17 cellular contexts compared by ENCODE assay signal in the genomic region with DNA sequence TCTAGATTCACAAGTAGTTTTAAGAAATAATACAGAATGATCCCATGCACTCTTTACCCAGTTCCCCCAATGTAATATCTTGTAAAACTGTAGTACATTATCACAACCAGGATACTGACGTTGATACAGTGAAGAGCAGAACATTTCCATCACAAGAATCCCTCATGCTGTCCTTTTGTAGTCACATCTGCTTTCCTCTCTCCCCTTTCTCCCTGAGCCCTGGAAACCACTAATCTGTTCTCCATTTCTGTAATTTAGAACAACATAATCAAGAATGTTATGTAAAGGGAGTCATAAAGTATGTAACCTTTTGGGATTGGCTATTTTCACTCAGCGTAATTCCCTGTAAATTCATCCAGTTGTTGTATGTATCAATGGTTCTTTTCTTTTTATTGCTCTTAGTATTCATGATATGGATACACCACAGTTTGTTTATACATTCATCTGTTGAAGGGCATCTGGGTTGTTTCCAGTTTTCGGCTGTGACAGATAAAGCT.
DNase-seq lines count a peak whose midpoint lies in the region; FAIRE-seq and TF ChIP-seq lines count a peak whose summit lies in the region.
"Had no signal": no experiment of that assay in that cellular context is flagged by ENCODE, and none has a peak within 500 bp of the region (broad histone marks: within the 10 kb centered on the region; RNA-seq: fewer than 3 reads in every experiment).

No MANE protein-coding gene starts in this region.

- no peak overlapping the region for H3K9ac ChIP-seq in iPS-20b (ENCODE audit: low read depth, low read length)
- H3K9ac ChIP-seq: KMS-11 had no signal

- no peaks in the 10 kb centered on the region for H3K9me3 ChIP-seq in HAP-1
- H3K9me3 ChIP-seq in WERI-Rb-1 (ENCODE audit: severe bottlenecking): peaks cover 10% of the 10 kb centered on the region
- no peaks in the 10 kb centered on the region for H3K9me3 ChIP-seq in iPS-20b (ENCODE audit: insufficient read depth, low read depth, low read length)

- no peak overlapping the region for H3K4me3 ChIP-seq in HAP-1
- no peak overlapping the region for H3K4me3 ChIP-seq in WERI-Rb-1 (ENCODE audit: low read depth, low read length)
- H3K4me3 ChIP-seq in iPS-20b (ENCODE audit: low read length): no peak overlapping the region

- FAIRE-seq in D721Med (lab: Jason Lieb, UNC): peak; percentile 48

- TF ChIP-seq CTCF in D721Med (IDR thresholded peaks at IDR 0.05; ENCODE audit: insufficient read depth, missing control alignments) (no peak), WERI-Rb-1 (IDR thresholded peaks at IDR 0.05; ENCODE audit: low read depth, low read length) (no peak)

- H3K27ac ChIP-seq in WERI-Rb-1: 0 out of 2 replicates have a peak overlapping the region, but pooled peaks have one; percentile 4
- peak overlapping the region; percentile 55 for H3K27ac ChIP-seq in iPS-20b (ENCODE audit: low read length)
- H3K27ac ChIP-seq: C4-2B, KMS-11 had no signal

- H3K27me3 ChIP-seq in HAP-1 (ENCODE audit: low read depth): no peaks in the 10 kb centered on the region
- H3K27me3 ChIP-seq in WERI-Rb-1 (ENCODE audit: insufficient read depth, low read depth, severe bottlenecking): no peaks in the 10 kb centered on the region
- no peaks in the 10 kb centered on the region for H3K27me3 ChIP-seq in iPS-20b (ENCODE audit: insufficient read depth, low read length)

- in situ Hi-C loops in HAP-1 (cut with MboI; ENCODE audit: low sequenced_read_pairs): no loop called here

- DNase-seq in D721Med (ENCODE audit: insufficient read length, low spot score) (no peak), HAP-1 (ENCODE audit: low spot score in 2 of 2) (peak; percentile 17 to 52), WERI-Rb-1 (no peak), NCI-H1694 treated with DMSO at 0.1 percent for 48 hours (lab: John Stamatoyannopoulos, UW) (no peak), iPS-NIHi7 (ENCODE audit: extremely low spot score) (no peak), amniotic stem cell (lab: John Stamatoyannopoulos, UW) (no peak)
- DNase-seq: ACHN, DMS79 treated with DMSO at 0.1 percent for 48 hours, NCI-H1436, NCI-H2029, NCI-H774, OCI-M1, SIG-M5, T-cell had no signal

- H3K36me3 ChIP-seq in HAP-1 (replicated peaks): peaks cover 14% of the 10 kb centered on the region
- H3K36me3 ChIP-seq in WERI-Rb-1: peaks cover 57% of the 10 kb centered on the region
- peaks cover 48% of the 10 kb centered on the region for H3K36me3 ChIP-seq in iPS-20b (ENCODE audit: insufficient read depth, low read depth, low read length)

- H3K4me1 ChIP-seq in HAP-1 (peaks cover 14% of the 10 kb centered on the region), iPS-20b (ENCODE audit: insufficient read depth, low read length) (peaks cover 4% of the 10 kb centered on the region; the same call in 1 of the 2 replicates)

Comparison
In these comparisons a context has a peak if more than half of its experiments do, and no peak if none do; other contexts are left out.
1. DNase-seq: peak in HAP-1 (2 of 2); none in D721Med (single experiment), WERI-Rb-1 (single experiment), NCI-H1694 treated with DMSO at 0.1 percent for 48 hours (single experiment), iPS-NIHi7 (single experiment) and amniotic stem cell (single experiment).